ENCODE assay signal across 16 cellular contexts in the genomic region with DNA sequence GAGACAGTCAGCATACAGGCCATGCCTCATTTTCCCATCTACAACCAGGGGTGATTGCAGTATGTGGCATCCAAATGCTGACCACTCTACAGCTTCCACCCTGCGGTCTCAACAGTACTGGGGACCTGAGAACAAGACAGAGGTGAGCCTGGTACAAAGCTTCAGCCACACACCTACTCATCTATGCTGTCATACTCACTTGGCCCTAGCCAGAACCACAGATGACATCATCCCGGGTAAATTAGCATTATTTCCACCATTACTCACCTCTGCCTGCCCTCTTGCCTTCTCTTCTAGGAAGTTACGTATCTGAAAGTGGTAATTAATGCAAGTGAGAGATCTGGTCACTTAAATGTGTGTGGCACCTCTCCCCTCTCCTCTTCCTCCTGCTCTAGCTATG.
A peak's percentile ranks its signal among the peaks of the same experiment; 100 is the strongest.
DNase-seq lines count a peak whose midpoint lies in the region; ATAC-seq, FAIRE-seq and TF ChIP-seq lines count a peak whose summit lies in the region.
"Had no signal": no experiment of that assay in that cellular context is flagged by ENCODE, and none has a peak within 500 bp of the region (broad histone marks: within the 10 kb centered on the region; RNA-seq: fewer than 3 reads in every experiment).

No MANE protein-coding gene starts in this region.

- no peaks in the 10 kb centered on the region for H3K36me3 Mint-ChIP-seq in activated naive CD8-positive, alpha-beta T cell treated with anti-CD3 and anti-CD28 coated beads, Interleukin-2, amount 50 U/mL, for 24 hours (ENCODE audit: low read depth)
- H3K36me3 Mint-ChIP-seq: CD4-positive, alpha-beta memory T cell; T-cell had no signal

- peaks cover 8% of the 10 kb centered on the region for H3K4me1 Mint-ChIP-seq in activated naive CD8-positive, alpha-beta T cell treated with anti-CD3 and anti-CD28 coated beads, Interleukin-2, amount 50 U/mL, for 24 hours
- H3K4me1 Mint-ChIP-seq: CD4-positive, alpha-beta memory T cell; T-cell had no signal

- no peak overlapping the region for H3K4me3 ChIP-seq in AG09309 (ENCODE audit: control insufficient read depth, low read depth, low read length)
- no peak overlapping the region for H3K4me3 ChIP-seq in mucosa of descending colon
- no peak overlapping the region for H3K4me3 ChIP-seq in WERI-Rb-1 (ENCODE audit: low read depth, low read length)
- H3K4me3 ChIP-seq: ascending aorta, psoas muscle had no signal

- H3K27me3 Mint-ChIP-seq in activated naive CD8-positive, alpha-beta T cell treated with anti-CD3 and anti-CD28 coated beads, Interleukin-2, amount 50 U/mL, for 24 hours: peaks cover 23% of the 10 kb centered on the region

- no peak overlapping the region for H3K4me3 Mint-ChIP-seq in activated naive CD8-positive, alpha-beta T cell treated with anti-CD3 and anti-CD28 coated beads, Interleukin-2, amount 50 U/mL, for 24 hours
- H3K4me3 Mint-ChIP-seq: CD4-positive, alpha-beta memory T cell; T-cell had no signal

- no peaks in the 10 kb centered on the region for H3K36me3 ChIP-seq in mucosa of descending colon (ENCODE audit: low read depth)
- no peaks in the 10 kb centered on the region for H3K36me3 ChIP-seq in WERI-Rb-1
- H3K36me3 ChIP-seq: ascending aorta had no signal

- TF ChIP-seq CTCF in AG09309 (IDR thresholded peaks at IDR 0.05; ENCODE audit: control insufficient read depth, insufficient read depth, low read depth, low read length, missing control alignments) (no peak), mucosa of descending colon (IDR thresholded peaks at IDR 0.05) (no peak), WERI-Rb-1 (IDR thresholded peaks at IDR 0.05; ENCODE audit: low read depth, low read length) (no peak)

- DNase-seq in AG09309 (ENCODE audit: low read depth) (peak; percentile 7), H54 (ENCODE audit: insufficient read length, low spot score) (peak; percentile 37), iris pigment epithelial cell (ENCODE audit: low read depth) (peak; percentile 77), mucosa of descending colon (no peak), WERI-Rb-1 (no peak), NCI-H2196 treated with DMSO at 0.1 percent for 48 hours (lab: John Stamatoyannopoulos, UW; ENCODE audit: unreplicated experiment) (no peak), cerebellum (ENCODE audit: low spot score) (no peak)
- peak; percentile 23 for DNase-seq in activated naive CD8-positive, alpha-beta T cell treated with anti-CD3 and anti-CD28 coated beads, Interleukin-2, amount 50 U/mL, for 24 hours
- DNase-seq: activated CD8-positive, alpha-beta memory T cell treated with anti-CD3 and anti-CD28 coated beads for 24 hours; CD4-positive, alpha-beta memory T cell; NCI-H1417 treated with DMSO at 0.1 percent for 48 hours; psoas muscle; stimulated activated CD4-positive, alpha-beta T cell treated with anti-CD3 and anti-CD28 coated beads, Interleukin-4, amount 100 ng/mL, for 1 hour; T-cell had no signal

- FAIRE-seq in H54 (lab: Jason Lieb, UNC): no peak
- FAIRE-seq: endometrium had no signal

- no peaks in the 10 kb centered on the region for H3K4me1 ChIP-seq in mucosa of descending colon (ENCODE audit: low read depth)
- H3K4me1 ChIP-seq: ascending aorta, psoas muscle had no signal

- H3K9me3 Mint-ChIP-seq in activated naive CD8-positive, alpha-beta T cell treated with anti-CD3 and anti-CD28 coated beads, Interleukin-2, amount 50 U/mL, for 24 hours: no peaks in the 10 kb centered on the region
- H3K9me3 Mint-ChIP-seq: T-cell had no signal

- no peak for TF ChIP-seq POLR2A in H54 (IDR thresholded peaks at IDR 0.05; ENCODE audit: low read depth, low read length)

- ATAC-seq in activated naive CD8-positive, alpha-beta T cell treated with anti-CD3 and anti-CD28 coated beads, Interleukin-2, amount 50 U/mL, for 24 hours: peak; percentile 91
- no peak for ATAC-seq in mucosa of descending colon
- ATAC-seq: psoas muscle, T-cell had no signal

- no peaks in the 10 kb centered on the region for H3K27me3 ChIP-seq in WERI-Rb-1 (ENCODE audit: insufficient read depth, low read depth, severe bottlenecking)
- H3K27me3 ChIP-seq: ascending aorta had no signal

- H3K9me3 ChIP-seq in mucosa of descending colon (no peaks in the 10 kb centered on the region), WERI-Rb-1 (ENCODE audit: severe bottlenecking) (no peaks in the 10 kb centered on the region)
- H3K9me3 ChIP-seq: ascending aorta, psoas muscle had no signal

- peak overlapping the region; percentile 65 for H3K27ac Mint-ChIP-seq in activated naive CD8-positive, alpha-beta T cell treated with anti-CD3 and anti-CD28 coated beads, Interleukin-2, amount 50 U/mL, for 24 hours
- H3K27ac Mint-ChIP-seq: CD4-positive, alpha-beta memory T cell; T-cell had no signal

- intact Hi-C loops in mucosa of descending colon (cut with DNase I, micrococcal nuclease): no loop called here

- H3K27ac ChIP-seq in WERI-Rb-1: no peak overlapping the region
- H3K27ac ChIP-seq: ascending aorta, psoas muscle had no signal

Comparison
In these comparisons a context has a peak if more than half of its experiments do, and no peak if none do; other contexts are left out.
1. DNase-seq: peak in AG09309 (single experiment), H54 (single experiment), activated naive CD8-positive, alpha-beta T cell treated with anti-CD3 and anti-CD28 coated beads, Interleukin-2, amount 50 U/mL, for 24 hours (single experiment) and iris pigment epithelial cell (single experiment); none in mucosa of descending colon (0 of 3), WERI-Rb-1 (single experiment), NCI-H2196 treated with DMSO at 0.1 percent for 48 hours (single experiment) and cerebellum (single experiment).